ENCODE assay signal across 8 cellular contexts in the genomic region with DNA sequence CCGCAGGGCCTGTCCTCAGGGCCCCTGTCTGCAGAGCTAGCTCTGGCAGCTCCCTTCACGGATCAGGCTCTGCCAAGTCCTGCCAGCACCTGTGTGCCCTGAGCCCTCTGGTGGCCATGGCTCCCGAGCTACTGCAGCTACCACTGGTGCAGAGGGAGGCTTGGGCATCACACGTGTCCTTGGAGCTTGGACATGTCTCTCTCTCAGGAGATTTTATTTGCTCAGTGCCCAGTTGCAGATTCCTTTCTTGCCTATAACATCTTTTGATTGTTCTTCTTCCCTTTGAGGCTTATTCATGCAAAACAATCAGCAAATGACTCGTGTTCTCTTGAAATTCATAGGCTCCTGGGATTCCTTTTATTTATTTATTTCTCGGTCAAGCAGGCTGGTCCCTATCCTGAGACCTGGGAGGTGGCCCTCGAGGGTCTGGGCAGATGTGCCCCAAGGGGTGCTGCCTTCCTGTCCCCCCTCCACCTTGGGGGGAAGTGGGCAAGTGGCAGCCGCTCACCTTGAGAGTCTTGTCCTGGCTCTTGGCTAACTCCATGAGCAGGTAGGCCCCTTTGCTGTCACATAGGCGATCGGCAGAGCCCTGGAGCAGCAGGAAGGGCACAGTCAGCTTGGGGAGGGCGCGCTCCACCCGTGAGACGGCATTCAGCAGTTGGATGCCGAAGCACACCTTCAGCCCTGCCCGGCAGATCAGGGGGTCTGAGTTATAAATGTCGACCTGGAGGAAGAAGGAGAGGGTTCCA. TPM values are rescaled to one million over a fixed set of nuclear protein-coding genes. Genes with fewer than 3 reads are reported as not detected.
DNase-seq lines count a peak whose midpoint lies in the region; ATAC-seq, FAIRE-seq and TF ChIP-seq lines count a peak whose summit lies in the region.

No MANE protein-coding gene starts in this region.

- no peak overlapping the region for H3K27ac Mint-ChIP-seq in CD8-positive, alpha-beta T cell

- H3K27me3 ChIP-seq in CD8-positive, alpha-beta T cell (ENCODE audit: insufficient read depth, low read length): no peaks in the 10 kb centered on the region
- H3K27me3 ChIP-seq in body of pancreas (no peaks in the 10 kb centered on the region), liver (ENCODE audit: control insufficient read depth in 4 of 4, insufficient read depth in 4 of 4, low read length in 3 of 4) (no peaks in the 10 kb centered on the region)

- CTCF ChIA-PET in CD8-positive, alpha-beta T cell (lab: Charles Lee): interaction anchor here (0.8 to 2.7 kb wide), 9 partner anchors 15 to 121 kb away, joined by 3 to 19 read pairs (median 6); a partner anchor contains a TSS

- peak; percentile 66 for ATAC-seq in CD8-positive, alpha-beta T cell
- ATAC-seq in body of pancreas (peak; percentile 75), HG03460 (IDR thresholded peaks at IDR 0.05; ENCODE audit: unreplicated experiment) (no peak), HG03135 (IDR thresholded peaks at IDR 0.05; ENCODE audit: unreplicated experiment) (no peak)

- no peak overlapping the region for H3K9ac ChIP-seq in liver (ENCODE audit: low read depth in 1 of 2, low read length in 2 of 2)

- no peaks in the 10 kb centered on the region for H3K27me3 Mint-ChIP-seq in CD8-positive, alpha-beta T cell (ENCODE audit: low read depth)

- peak; percentile 70 to 77 for TF ChIP-seq RAD21 in liver (IDR thresholded peaks at IDR 0.05)

- TF ChIP-seq POLR2A in body of pancreas (IDR thresholded peaks at IDR 0.05): no peak

- FAIRE-seq in RCC 7860 (lab: Jason Lieb, UNC): no peak

- 43 to 64% methylated on average over 8 to 17 of the region's 17 CpGs for WGBS in body of pancreas, 2 donors
- 79% methylated on average over 17 of the region's 17 CpGs for WGBS in liver

- H3K36me3 ChIP-seq in CD8-positive, alpha-beta T cell (ENCODE audit: insufficient read depth, low read length): no peaks in the 10 kb centered on the region
- H3K36me3 ChIP-seq in body of pancreas (replicated peaks in 1 of 2; ENCODE audit: insufficient read depth in 1 of 2, low read depth in 2 of 2): no peaks in the 10 kb centered on the region
- peaks cover 5 to 20% (median 12%) of the 10 kb centered on the region in 4 donors for H3K36me3 ChIP-seq in liver (ENCODE audit: control insufficient read depth in 4 of 4, insufficient read depth in 3 of 4, low read depth in 1 of 4, low read length in 3 of 4)

- H3K36me3 Mint-ChIP-seq in CD8-positive, alpha-beta T cell: no peaks in the 10 kb centered on the region

- intact Hi-C loops in CD8-positive, alpha-beta T cell (cut with DNase I, micrococcal nuclease): loop anchor here (1.0 kb wide), 2 partner anchors 42 to 119 kb away; no protein-coding TSS in a partner anchor
- intact Hi-C loops in body of pancreas (cut with DNase I): no loop called here

- H3K9me3 ChIP-seq in CD8-positive, alpha-beta T cell (ENCODE audit: low read length): no peaks in the 10 kb centered on the region
- H3K9me3 ChIP-seq in body of pancreas (no peaks in the 10 kb centered on the region), liver (ENCODE audit: control insufficient read depth in 4 of 4, low read length in 3 of 4) (no peaks in the 10 kb centered on the region)

- H3K4me3 Mint-ChIP-seq in CD8-positive, alpha-beta T cell: no peak overlapping the region

- POLR2A ChIA-PET in CD8-positive, alpha-beta T cell (lab: Charles Lee): interaction anchor here (1.6 kb wide), 1 partner anchor 14 kb away, joined by 3 read pairs; no protein-coding TSS in a partner anchor

- no peaks in the 10 kb centered on the region for H3K4me1 ChIP-seq in CD8-positive, alpha-beta T cell (ENCODE audit: insufficient read depth, low read length)
- H3K4me1 ChIP-seq in body of pancreas: peaks cover 32% of the 10 kb centered on the region
- peaks cover 8 to 28% (median 26%) of the 10 kb centered on the region in 4 donors for H3K4me1 ChIP-seq in liver (ENCODE audit: control insufficient read depth in 4 of 4, insufficient read depth in 4 of 4, low read length in 3 of 4)

- no peak overlapping the region for H3K4me3 ChIP-seq in CD8-positive, alpha-beta T cell (ENCODE audit: low read depth, low read length)
- H3K4me3 ChIP-seq in body of pancreas (no peak overlapping the region), liver (ENCODE audit: low read depth in 1 of 3, low read length in 3 of 3) (no peak overlapping the region)

- DNase-seq in CD8-positive, alpha-beta T cell: peak in 5 of 7 experiments; percentile 39 to 70 (median 49)
- DNase-seq in HUDEP-2 (lab: John Stamatoyannopoulos, UW; ENCODE audit: unreplicated experiment in 76 of 76): peak in 55 of 76 experiments; percentile 6 to 68 (median 35)
- DNase-seq in RCC 7860 (ENCODE audit: low spot score): peak; percentile 51
- DNase-seq in body of pancreas: peak; percentile 86 to 94 (median 92)
- no peak for DNase-seq in GM19238 (ENCODE audit: insufficient read length, low spot score)

- no peak for TF ChIP-seq CTCF in CD8-positive, alpha-beta T cell (IDR thresholded peaks at IDR 0.05)
- peak; percentile 31 to 83 (median 66) for TF ChIP-seq CTCF in body of pancreas (IDR thresholded peaks at IDR 0.05)
- peak; percentile 45 for TF ChIP-seq CTCF in liver (IDR thresholded peaks at IDR 0.05; ENCODE audit: low read depth, low read length, missing input control)

- H3K9me3 Mint-ChIP-seq in CD8-positive, alpha-beta T cell: no peaks in the 10 kb centered on the region

- peaks cover 7% of the 10 kb centered on the region for H3K4me1 Mint-ChIP-seq in CD8-positive, alpha-beta T cell (ENCODE audit: low read depth)

- H3K27ac ChIP-seq in CD8-positive, alpha-beta T cell (ENCODE audit: low read depth, low read length): no peak overlapping the region
- no peak overlapping the region for H3K27ac ChIP-seq in body of pancreas
- H3K27ac ChIP-seq in liver (ENCODE audit: low read depth in 1 of 2, low read length in 2 of 2): no peak overlapping the region

TF ChIP-seq in liver, 16 proteins besides CTCF, POLR2A, EP300 and RAD21:
- peak in 1 of 2 donors; percentile 23 for TF ChIP-seq RXRA (IDR thresholded peaks at IDR 0.05)
- TF ChIP-seq, protein P1, sequence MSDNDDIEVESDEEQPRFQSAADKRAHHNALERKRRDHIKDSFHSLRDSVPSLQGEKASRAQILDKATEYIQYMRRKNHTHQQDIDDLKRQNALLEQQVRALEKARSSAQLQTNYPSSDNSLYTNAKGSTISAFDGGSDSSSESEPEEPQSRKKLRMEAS (IDR thresholded peaks at IDR 0.05): no peak
- TF ChIP-seq, protein P2, sequence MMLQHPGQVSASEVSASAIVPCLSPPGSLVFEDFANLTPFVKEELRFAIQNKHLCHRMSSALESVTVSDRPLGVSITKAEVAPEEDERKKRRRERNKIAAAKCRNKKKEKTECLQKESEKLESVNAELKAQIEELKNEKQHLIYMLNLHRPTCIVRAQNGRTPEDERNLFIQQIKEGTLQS (IDR thresholded peaks at IDR 0.05): no peak

RNA-seq across cellular contexts. Expression of a gene that starts 21.9 kb away (rescaled TPM):
- 10 to 100 TPM; 86.0 to 88.1 TPM for total RNA-seq in CD8-positive, alpha-beta T cell
- total RNA-seq in body of pancreas: 10 to 100 TPM; 21.4 to 34.0 TPM
- 1 to 10 TPM; 9.7 to 9.8 TPM for total RNA-seq in liver
- polyA plus RNA-seq in liver: 10 to 100 TPM; 12.1 to 14.1 TPM

Comparison
In these comparisons a context has a peak if more than half of its experiments do, and no peak if none do; other contexts are left out.
1. ATAC-seq: peak in CD8-positive, alpha-beta T cell (single experiment) and body of pancreas (single experiment); none in HG03460 (single experiment) and HG03135 (single experiment).